In genomic region chr1:187041104-187041503, GRCh38 we compare ENCODE assay signal across 24 cellular contexts.
"Had no signal": no experiment of that assay in that cellular context is flagged by ENCODE, and none has a peak within 500 bp of the region (broad histone marks: within the 10 kb centered on the region; RNA-seq: fewer than 3 reads in every experiment).

No MANE protein-coding gene starts in this region.

- H3K27me3 ChIP-seq: esophagus muscularis mucosa, foreskin keratinocyte, gastroesophageal sphincter, heart left ventricle, hepatocyte, left lung, ovary, sigmoid colon, testis, tibial artery had no signal

- H3K27ac Mint-ChIP-seq: naive thymus-derived CD8-positive, alpha-beta T cell; nephron progenitor cell; stimulated activated memory B cell treated with anti-CD40 and anti-IgM and Interleukin-4, amounts not matched to agents 10 μg/mL and 1 μg/mL and 100 μg/mL, for 72 hours; type B pancreatic cell had no signal

- H2AFZ ChIP-seq: hepatocyte had no signal

- H3K9me3 ChIP-seq: gastroesophageal sphincter, ovary, psoas muscle, sigmoid colon, testis, tibial artery had no signal

- H3K4me2 ChIP-seq: hepatocyte had no signal

- ATAC-seq: foreskin keratinocyte; gastroesophageal sphincter; heart left ventricle; left cardiac atrium; left lung; naive thymus-derived CD8-positive, alpha-beta T cell; psoas muscle; right cardiac atrium; stimulated activated memory B cell treated with anti-CD40 and anti-IgM and Interleukin-4, amounts not matched to agents 10 μg/mL and 1 μg/mL and 100 μg/mL, for 72 hours; stimulated activated naive CD8-positive, alpha-beta T cell treated with anti-CD3 and anti-CD28 coated beads, Interleukin-15, Interleukin-2, amounts not matched to agents 100 U/mL and 50 U/mL, for 24 hours had no signal

- H3K4me3 ChIP-seq: dorsolateral prefrontal cortex, esophagus muscularis mucosa, gastroesophageal sphincter, heart left ventricle, hepatocyte, left lung, ovary, psoas muscle, sigmoid colon, testis, tibial artery had no signal

- H3K9me3 Mint-ChIP-seq: nephron progenitor cell had no signal

- H3K36me3 Mint-ChIP-seq: naive thymus-derived CD8-positive, alpha-beta T cell; stimulated activated memory B cell treated with anti-CD40 and anti-IgM and Interleukin-4, amounts not matched to agents 10 μg/mL and 1 μg/mL and 100 μg/mL, for 72 hours; type B pancreatic cell had no signal

- H3K27ac ChIP-seq: dorsolateral prefrontal cortex, esophagus muscularis mucosa, foreskin keratinocyte, gastroesophageal sphincter, heart left ventricle, hepatocyte, left lung, ovary, psoas muscle, sigmoid colon, testis, tibial artery had no signal

- H3K27me3 Mint-ChIP-seq: stimulated activated memory B cell treated with anti-CD40 and anti-IgM and Interleukin-4, amounts not matched to agents 10 μg/mL and 1 μg/mL and 100 μg/mL, for 72 hours had no signal

- H3K4me3 Mint-ChIP-seq: naive thymus-derived CD8-positive, alpha-beta T cell; nephron progenitor cell; stimulated activated memory B cell treated with anti-CD40 and anti-IgM and Interleukin-4, amounts not matched to agents 10 μg/mL and 1 μg/mL and 100 μg/mL, for 72 hours; type B pancreatic cell had no signal

- DNase-seq: dorsolateral prefrontal cortex; effector CD4-positive, alpha-beta T cell; foreskin keratinocyte; heart left ventricle; left cardiac atrium; left lung; naive thymus-derived CD8-positive, alpha-beta T cell; nephron progenitor cell; occipital lobe; ovary; posterior cingulate gyrus; psoas muscle; right cardiac atrium; sigmoid colon; stimulated activated CD4-positive, alpha-beta T cell treated with anti-CD3 and anti-CD28 coated beads, Interleukin-4, amount 100 ng/mL, for 4 hours; stimulated activated naive CD8-positive, alpha-beta T cell treated with anti-CD3 and anti-CD28 coated beads, Interleukin-15, Interleukin-2, amounts not matched to agents 100 U/mL and 50 U/mL, for 24 hours; substantia nigra; testis; tibial artery had no signal

- H3K4me1 Mint-ChIP-seq: naive thymus-derived CD8-positive, alpha-beta T cell; nephron progenitor cell; stimulated activated memory B cell treated with anti-CD40 and anti-IgM and Interleukin-4, amounts not matched to agents 10 μg/mL and 1 μg/mL and 100 μg/mL, for 72 hours had no signal

- H3K4me1 ChIP-seq: esophagus muscularis mucosa, foreskin keratinocyte, gastroesophageal sphincter, heart left ventricle, left lung, psoas muscle, sigmoid colon, testis, tibial artery had no signal

- H3K36me3 ChIP-seq: esophagus muscularis mucosa, gastroesophageal sphincter, heart left ventricle, left lung, ovary, sigmoid colon, tibial artery had no signal

- H3K79me2 ChIP-seq: hepatocyte had no signal
